ENCODE assay signal across 11 cellular contexts in genomic region chr1:111604931-111605330, GRCh38. TPM values are rescaled to one million over a fixed set of nuclear protein-coding genes. Genes with fewer than 3 reads are reported as not detected.
DNase-seq lines count a peak whose midpoint lies in the region; TF ChIP-seq lines count a peak whose summit lies in the region.
"Had no signal": no experiment of that assay in that cellular context is flagged by ENCODE, and none has a peak within 500 bp of the region (broad histone marks: within the 10 kb centered on the region; RNA-seq: fewer than 3 reads in every experiment).

No MANE protein-coding gene starts in this region.

- no peaks in the 10 kb centered on the region for H3K27me3 Mint-ChIP-seq in activated naive CD4-positive, alpha-beta T cell treated with anti-CD3 and anti-CD28 coated beads, Interleukin-2, amount 50 U/mL, for 24 hours

- H3K79me2 ChIP-seq in hepatocyte: no peaks in the 10 kb centered on the region

- H3K4me1 Mint-ChIP-seq in activated naive CD4-positive, alpha-beta T cell treated with anti-CD3 and anti-CD28 coated beads, Interleukin-2, amount 50 U/mL, for 24 hours: peaks cover 69% of the 10 kb centered on the region

- no peaks in the 10 kb centered on the region for H3K9me3 ChIP-seq in thymus (ENCODE audit: control insufficient read depth)
- no peaks in the 10 kb centered on the region for H3K9me3 ChIP-seq in hepatocyte (ENCODE audit: low read depth)
- H3K9me3 ChIP-seq: prostate gland had no signal

- no peaks in the 10 kb centered on the region for H3K36me3 Mint-ChIP-seq in activated naive CD4-positive, alpha-beta T cell treated with anti-CD3 and anti-CD28 coated beads, Interleukin-2, amount 50 U/mL, for 24 hours

- no peak for TF ChIP-seq CTCF in VCaP (conservative IDR thresholded peaks at IDR 0.05)
- no peak for TF ChIP-seq CTCF in hepatocyte (IDR thresholded peaks at IDR 0.05; ENCODE audit: poor library complexity)

- no peaks in the 10 kb centered on the region for H3K36me3 ChIP-seq in thymus (ENCODE audit: control insufficient read depth, insufficient read depth)
- no peaks in the 10 kb centered on the region for H3K36me3 ChIP-seq in hepatocyte (replicated peaks; ENCODE audit: insufficient read depth, low read depth)
- H3K36me3 ChIP-seq: BLaER1 treated with 17β-estradiol and CSF1 and Interleukin-3, amounts not matched to agents 10 nM and 100 nM; prostate gland had no signal

- no peak overlapping the region for H2AFZ ChIP-seq in hepatocyte

- no peak overlapping the region for H3K4me3 ChIP-seq in thymus (ENCODE audit: low read length)
- no peak overlapping the region for H3K4me3 ChIP-seq in hepatocyte
- H3K4me3 ChIP-seq: BLaER1 treated with 17β-estradiol and CSF1 and Interleukin-3, amounts not matched to agents 10 nM and 100 nM; prostate gland had no signal

- H3K27me3 ChIP-seq in thymus (ENCODE audit: control insufficient read depth, insufficient read depth): no peaks in the 10 kb centered on the region
- no peaks in the 10 kb centered on the region for H3K27me3 ChIP-seq in hepatocyte
- H3K27me3 ChIP-seq: BLaER1 treated with 17β-estradiol and CSF1 and Interleukin-3, amounts not matched to agents 10 nM and 100 nM had no signal

- no peak overlapping the region for H3K4me3 Mint-ChIP-seq in activated naive CD4-positive, alpha-beta T cell treated with anti-CD3 and anti-CD28 coated beads, Interleukin-2, amount 50 U/mL, for 24 hours

- H4K20me1 ChIP-seq in hepatocyte (ENCODE audit: insufficient read depth, poor library complexity, severe bottlenecking): no peaks in the 10 kb centered on the region
- H4K20me1 ChIP-seq: BLaER1 treated with 17β-estradiol and CSF1 and Interleukin-3, amounts not matched to agents 10 nM and 100 nM had no signal

- peak overlapping the region; percentile 91 for H3K27ac Mint-ChIP-seq in activated naive CD4-positive, alpha-beta T cell treated with anti-CD3 and anti-CD28 coated beads, Interleukin-2, amount 50 U/mL, for 24 hours

- H3K4me1 ChIP-seq in thymus (ENCODE audit: control insufficient read depth, insufficient read depth, low read length) (peaks cover 5% of the 10 kb centered on the region), hepatocyte (ENCODE audit: insufficient read depth) (peaks cover 4% of the 10 kb centered on the region)
- H3K4me1 ChIP-seq: prostate gland had no signal

- H3K9me2 ChIP-seq in hepatocyte (replicated peaks; ENCODE audit: insufficient read depth): no peaks in the 10 kb centered on the region

- whole genome bisulfite sequencing in thymus: 95% methylated on average over 3 of the region's 3 CpGs
- WGBS in hepatocyte (ENCODE audit: low lambda C conversion rate, missing lambda C conversion rate): 87% methylated on average over 3 of the region's 3 CpGs

- no peak for DNase-seq in activated naive CD4-positive, alpha-beta T cell treated with Interleukin-2 at 50 U/mL for 16 hours
- peak; percentile 73 for DNase-seq in fibroblast of peridontal ligament (ENCODE audit: extremely low read depth)
- DNase-seq in hepatocyte (ENCODE audit: low spot score): no peak
- DNase-seq in stimulated activated CD4-positive, alpha-beta T cell treated with anti-CD3 and anti-CD28 coated beads, Interleukin-2, amount 100 ng/mL, for 48 hours: no peak
- no peak for DNase-seq in HT-29 (ENCODE audit: low spot score)
- DNase-seq: NCI-H345 had no signal

- no peaks in the 10 kb centered on the region for H3K9me3 Mint-ChIP-seq in activated naive CD4-positive, alpha-beta T cell treated with anti-CD3 and anti-CD28 coated beads, Interleukin-2, amount 50 U/mL, for 24 hours

- H3K4me2 ChIP-seq in hepatocyte: no peak overlapping the region

- H3K27ac ChIP-seq in VCaP (peak overlapping the region; percentile 88; the same call in 1 of the 2 replicates), thymus (ENCODE audit: low read depth) (peak overlapping the region; percentile 42), hepatocyte (no peak overlapping the region)
- H3K27ac ChIP-seq: BLaER1 treated with 17β-estradiol and CSF1 and Interleukin-3, amounts not matched to agents 10 nM and 100 nM had no signal

RNA-seq across cellular contexts. Expression of gene RAP1A, which starts 14.7 kb away (rescaled TPM):
- polyA plus RNA-seq in thymus (123 TPM), hepatocyte (34.2 and 48.8 TPM in 2 replicates)
- 49.6 and 56.2 TPM in 2 replicates for total RNA-seq in hepatocyte
- 4.1 and 4.2 TPM in 2 replicates for total RNA-seq in HT-29 (2014; rRNA removed; shearing (Covaris generic))
